ENCODE assay signal across 17 cellular contexts in genomic region chr6:2216794-2217383, GRCh38.
"Had no signal": no experiment of that assay in that cellular context is flagged by ENCODE, and none has a peak within 500 bp of the region (broad histone marks: within the 10 kb centered on the region; RNA-seq: fewer than 3 reads in every experiment).

No MANE protein-coding gene starts in this region.

- H3K4me3 Mint-ChIP-seq: naive thymus-derived CD8-positive, alpha-beta T cell; stimulated activated naive B cell treated with anti-CD40 and anti-IgM and Interleukin-4, amounts not matched to agents 10 μg/mL and 1 μg/mL and 100 μg/mL, for 72 hours; stimulated activated naive CD8-positive, alpha-beta T cell treated with anti-CD3 and anti-CD28 coated beads, Interleukin-15, amount 100 ng/mL, for 72 hours had no signal

- H3K36me3 ChIP-seq: sigmoid colon, tibial nerve, upper lobe of right lung, vagina had no signal

- H3K4me3 ChIP-seq: sigmoid colon, skin epidermis, testis, tibial nerve, upper lobe of right lung, vagina had no signal

- H3K9me3 Mint-ChIP-seq: naive thymus-derived CD8-positive, alpha-beta T cell; stimulated activated naive B cell treated with anti-CD40 and anti-IgM and Interleukin-4, amounts not matched to agents 10 μg/mL and 1 μg/mL and 100 μg/mL, for 72 hours; stimulated activated naive CD8-positive, alpha-beta T cell treated with anti-CD3 and anti-CD28 coated beads, Interleukin-15, amount 100 ng/mL, for 72 hours had no signal

- H3K9me3 ChIP-seq: sigmoid colon, testis, tibial nerve, upper lobe of right lung, vagina had no signal

- ATAC-seq: foreskin keratinocyte; naive thymus-derived CD8-positive, alpha-beta T cell; stimulated activated naive B cell treated with anti-CD40 and anti-IgM and Interleukin-4, amounts not matched to agents 10 μg/mL and 1 μg/mL and 100 μg/mL, for 72 hours; stimulated activated naive CD8-positive, alpha-beta T cell treated with anti-CD3 and anti-CD28 coated beads, Interleukin-15, amount 100 ng/mL, for 72 hours; upper lobe of right lung had no signal

- H3K36me3 Mint-ChIP-seq: naive thymus-derived CD8-positive, alpha-beta T cell had no signal

- H3K27me3 Mint-ChIP-seq: stimulated activated naive B cell treated with anti-CD40 and anti-IgM and Interleukin-4, amounts not matched to agents 10 μg/mL and 1 μg/mL and 100 μg/mL, for 72 hours; stimulated activated naive CD8-positive, alpha-beta T cell treated with anti-CD3 and anti-CD28 coated beads, Interleukin-15, amount 100 ng/mL, for 72 hours had no signal

- H3K27me3 ChIP-seq: foreskin keratinocyte, sigmoid colon, testis, tibial nerve, upper lobe of right lung, vagina had no signal

- DNase-seq: dermis blood vessel endothelial cell; erythroblast; foreskin keratinocyte; head of caudate nucleus; hippocampal formation; kidney glomerular epithelial cell; naive thymus-derived CD8-positive, alpha-beta T cell; sigmoid colon; stimulated activated CD4-positive, alpha-beta T cell treated with anti-CD3 and anti-CD28 coated beads, Interleukin-2, amount 100 ng/mL, for 24 hours; stimulated activated CD4-positive, alpha-beta T cell treated with anti-CD3 and anti-CD28 coated beads, Interleukin-4, amount 100 ng/mL, for 4 hours; stimulated activated naive B cell treated with anti-CD40 and anti-IgM and Interleukin-4, amounts not matched to agents 10 μg/mL and 1 μg/mL and 100 μg/mL, for 72 hours; stimulated activated naive CD8-positive, alpha-beta T cell treated with anti-CD3 and anti-CD28 coated beads, Interleukin-15, amount 100 ng/mL, for 72 hours; testis; upper lobe of right lung had no signal

- H3K27ac ChIP-seq: foreskin keratinocyte, sigmoid colon, skin epidermis, testis, tibial nerve, upper lobe of right lung, vagina had no signal

- H3K4me1 ChIP-seq: foreskin keratinocyte, sigmoid colon, testis, tibial nerve, upper lobe of right lung, vagina had no signal

- H3K27ac Mint-ChIP-seq: stimulated activated naive B cell treated with anti-CD40 and anti-IgM and Interleukin-4, amounts not matched to agents 10 μg/mL and 1 μg/mL and 100 μg/mL, for 72 hours; stimulated activated naive CD8-positive, alpha-beta T cell treated with anti-CD3 and anti-CD28 coated beads, Interleukin-15, amount 100 ng/mL, for 72 hours had no signal
